Comparison of ENCODE assay signal across 19 cellular contexts in genomic region chrX:149010899-149011224, GRCh38.
DNase-seq lines count a peak whose midpoint lies in the region; FAIRE-seq and TF ChIP-seq lines count a peak whose summit lies in the region.
"Had no signal": no experiment of that assay in that cellular context is flagged by ENCODE, and none has a peak within 500 bp of the region (broad histone marks: within the 10 kb centered on the region; RNA-seq: fewer than 3 reads in every experiment).

No MANE protein-coding gene starts in this region.

- CTCF ChIA-PET in HEK293 (lab: Yijun Ruan, JAX), result interaction anchor here (0.7 kb wide), 1 partner anchor 14 kb away, joined by 3 read pairs; no protein-coding TSS in a partner anchor

- H3K4me3 ChIP-seq in HEK293 (ENCODE audit: low read depth, low read length), result no peak overlapping the region
- H3K4me3 ChIP-seq in small intestine (ENCODE audit: low read depth in 1 of 2, low read length in 2 of 2), result no peak overlapping the region
- H3K4me3 ChIP-seq: A549, GM23248, HAP-1 had no signal

- H3K4me1 ChIP-seq in HEK293 (ENCODE audit: control insufficient read depth, insufficient read depth, low read length), result peaks cover 13% of the 10 kb centered on the region
- H3K4me1 ChIP-seq in small intestine (ENCODE audit: control insufficient read depth in 2 of 2, insufficient read depth in 1 of 2, low read depth in 1 of 2, low read length in 1 of 2), result no peaks in the 10 kb centered on the region
- H3K4me1 ChIP-seq: A549, Caco-2 had no signal

- H3K27ac ChIP-seq in HEK293 (ENCODE audit: extremely low read depth, low read depth, low read length) (peak overlapping the region; percentile 70), small intestine (ENCODE audit: low read depth in 1 of 2, low read length in 1 of 2) (no peak overlapping the region)
- H3K27ac ChIP-seq: 22Rv1, A549, C4-2B, GM23248 had no signal

- peak; percentile 70 for DNase-seq in DMS153 treated with DMSO at 0.1 percent for 48 hours (lab: John Stamatoyannopoulos, UW; ENCODE audit: unreplicated experiment)
- DNase-seq in DMS153 (lab: John Stamatoyannopoulos, UW), result no peak
- DNase-seq in NCI-H748 treated with DMSO at 0.1 percent for 48 hours (lab: John Stamatoyannopoulos, UW), result peak; percentile 51
- peak; percentile 1 for DNase-seq in small intestine
- DNase-seq in stimulated activated naive CD4-positive, alpha-beta T cell (lab: John Stamatoyannopoulos, UW), result no peak
- DNase-seq in activated CD4-positive, CD25-positive, alpha-beta regulatory T cell treated with anti-CD3 and anti-CD28 coated beads, Interleukin-2, amount 50 U/mL, for 72 hours, result no peak
- DNase-seq: AML-193; Caco-2; CD4-positive, alpha-beta T cell; GM23248 had no signal

- H3K9me3 ChIP-seq in HEK293 (ENCODE audit: control insufficient read depth, insufficient read depth, low read depth, low read length), result no peaks in the 10 kb centered on the region
- no peaks in the 10 kb centered on the region for H3K9me3 ChIP-seq in small intestine (ENCODE audit: control insufficient read depth, low read depth)
- H3K9me3 ChIP-seq: A549, Caco-2, HAP-1 had no signal

- no peaks in the 10 kb centered on the region for H3K36me3 ChIP-seq in HEK293 (ENCODE audit: control insufficient read depth in 2 of 2, insufficient read depth in 1 of 2, low read length in 2 of 2)
- no peaks in the 10 kb centered on the region for H3K36me3 ChIP-seq in small intestine (ENCODE audit: control insufficient read depth in 2 of 2, insufficient read depth in 2 of 2, low read length in 2 of 2)
- H3K36me3 ChIP-seq: HAP-1 had no signal

- no peaks in the 10 kb centered on the region for H3K27me3 ChIP-seq in small intestine (ENCODE audit: control insufficient read depth in 2 of 2, insufficient read depth in 2 of 2, low read length in 2 of 2)

- FAIRE-seq in small intestine (lab: Jason Lieb, UNC), result no peak
- FAIRE-seq: A549, D721Med, G401.6, GM12891, GM19239 had no signal

- TF ChIP-seq CTCF in HEK293 (tag by site-specific recombination; IDR thresholded peaks at IDR 0.05), result no peak

- 8 to 55% (median 19%) methylated on average over 5 of the region's 5 CpGs for WGBS in small intestine, 3 donors

- POLR2A ChIA-PET in HEK293 (lab: Yijun Ruan, JAX), result no interaction called here

TF ChIP-seq in HEK293, 187 proteins besides CTCF, POLR2A, EP300 and RAD21 (continues in another document):
- TF ChIP-seq ZNF561 (tag by site-specific recombination; IDR thresholded peaks at IDR 0.05; ENCODE audit: borderline replicate concordance) (peak; percentile 45; the same call in 1 of the 2 replicates), BCL11B (tag by site-specific recombination; IDR thresholded peaks at IDR 0.05; ENCODE audit: low read depth) (0 out of 2 replicates have a peak, but pooled peaks have one; percentile 42), HOXD13 (CRISPR knock-in tag; IDR thresholded peaks at IDR 0.05; ENCODE audit: borderline replicate concordance) (0 out of 2 replicates have a peak, but pooled peaks have one; percentile 49), TSHZ1 (tag by site-specific recombination; IDR thresholded peaks at IDR 0.05; ENCODE audit: borderline replicate concordance) (no peak), OSR2 (tag by site-specific recombination; IDR thresholded peaks at IDR 0.05) (peak; percentile 66), ZNF747 (tag by site-specific recombination; IDR thresholded peaks at IDR 0.05) (no peak), ZBTB7A (tag by site-specific recombination; IDR thresholded peaks at IDR 0.05; ENCODE audit: low read depth) (no peak), ZNF510 (tag by site-specific recombination; IDR thresholded peaks at IDR 0.05; ENCODE audit: insufficient replicate concordance) (no peak), GLIS1 (tag by site-specific recombination; IDR thresholded peaks at IDR 0.05) (peak; percentile 12; the same call in 1 of the 2 replicates), ZNF558 (tag by site-specific recombination; IDR thresholded peaks at IDR 0.05) (no peak), MYNN (tag by site-specific recombination; IDR thresholded peaks at IDR 0.05; ENCODE audit: borderline replicate concordance) (no peak), BCL11A (tag by site-specific recombination; IDR thresholded peaks at IDR 0.05; ENCODE audit: low read depth) (peak; percentile 58; the same call in 1 of the 2 replicates), PRDM4 (tag by site-specific recombination; IDR thresholded peaks at IDR 0.05) (peak; percentile 65), FEZF1 (tag by site-specific recombination; IDR thresholded peaks at IDR 0.05) (peak; percentile 83), ZNF274 (IDR thresholded peaks at IDR 0.05; ENCODE audit: low read length) (no peak), ZNF274 (tag by site-specific recombination; IDR thresholded peaks at IDR 0.05; ENCODE audit: borderline replicate concordance) (no peak), TCF7L2 (IDR thresholded peaks at IDR 0.05; ENCODE audit: borderline replicate concordance, low read depth, low read length) (peak; percentile 99), PRDM6 (tag by site-specific recombination; IDR thresholded peaks at IDR 0.05) (peak; percentile 69), ZNF16 (tag by site-specific recombination; IDR thresholded peaks at IDR 0.05; ENCODE audit: low read depth) (no peak)

Comparison
In these comparisons a context has a peak if more than half of its experiments do, and no peak if none do; other contexts are left out.
1. DNase-seq: peak in DMS153 treated with DMSO at 0.1 percent for 48 hours (single experiment), NCI-H748 treated with DMSO at 0.1 percent for 48 hours (single experiment) and small intestine (single experiment); none in DMS153 (single experiment), stimulated activated naive CD4-positive, alpha-beta T cell (0 of 6) and activated CD4-positive, CD25-positive, alpha-beta regulatory T cell treated with anti-CD3 and anti-CD28 coated beads, Interleukin-2, amount 50 U/mL, for 72 hours (single experiment).